Comparison of ENCODE assay signal across 8 cellular contexts in the genomic region with DNA sequence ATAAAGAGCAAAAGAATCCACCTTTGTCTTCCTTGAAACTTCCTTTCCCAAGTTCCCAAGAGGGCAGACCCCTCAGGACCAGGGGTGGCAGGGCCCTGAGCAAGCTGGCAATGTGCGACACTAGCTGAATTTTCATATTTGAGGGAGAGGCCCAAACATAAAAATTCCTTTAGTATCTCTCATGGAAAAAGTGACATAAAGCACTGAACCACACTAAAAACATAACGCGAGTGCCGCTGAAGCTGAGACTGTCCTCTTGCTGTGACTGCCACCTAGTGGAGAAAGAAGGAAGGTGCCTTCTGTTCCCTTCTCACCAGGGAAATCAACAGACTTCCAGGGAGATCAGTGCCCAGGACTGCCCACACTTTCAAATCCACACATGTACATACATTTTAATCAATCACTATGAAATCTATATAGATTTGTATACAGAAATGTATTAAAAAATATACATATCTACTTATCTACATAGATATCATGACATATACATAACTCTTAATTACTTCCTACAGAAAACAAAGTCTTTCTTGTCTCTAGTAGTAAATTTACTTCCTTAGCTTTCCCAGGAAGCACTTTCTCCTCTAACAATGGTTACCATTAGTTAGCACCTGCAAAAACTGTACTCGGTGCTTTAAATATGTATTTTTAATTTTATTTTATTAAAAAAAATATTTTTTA. TPM values are rescaled to one million over a fixed set of nuclear protein-coding genes. Genes with fewer than 3 reads are reported as not detected.
A peak's percentile ranks its signal among the peaks of the same experiment; 100 is the strongest.
DNase-seq lines count a peak whose midpoint lies in the region; ATAC-seq and TF ChIP-seq lines count a peak whose summit lies in the region.

No MANE protein-coding gene starts in this region.

- ATAC-seq in HG02759 (IDR thresholded peaks at IDR 0.05; ENCODE audit: unreplicated experiment): no peak

- peak overlapping the region; percentile 85 to 90 for H3K27ac ChIP-seq in breast epithelium

- H3K36me3 ChIP-seq in breast epithelium: no peaks in the 10 kb centered on the region

- H3K27me3 ChIP-seq in breast epithelium: no peaks in the 10 kb centered on the region

- H3K4me1 ChIP-seq in breast epithelium: no peaks in the 10 kb centered on the region

- intact Hi-C loops in breast epithelium (cut with DNase I; ENCODE audit: low total_unique reads): loop anchor here (10.0 kb wide), 2 partner anchors 139 to 239 kb away; a partner anchor contains a TSS

- no peak for TF ChIP-seq POLR2A in breast epithelium (IDR thresholded peaks at IDR 0.05)

- H3K9me3 ChIP-seq in breast epithelium: no peaks in the 10 kb centered on the region

- TF ChIP-seq CTCF in HFF-Myc (IDR thresholded peaks at IDR 0.05; ENCODE audit: low read depth, low read length, missing control alignments) (peak; percentile 93), WI38 (IDR thresholded peaks at IDR 0.05; ENCODE audit: low read depth, low read length) (peak; percentile 86), breast epithelium (IDR thresholded peaks at IDR 0.05) (peak; percentile 92 to 99 (median 95))

- H3K4me3 ChIP-seq in HFF-Myc (replicated peaks; ENCODE audit: low read depth, low read length): no peak overlapping the region
- no peak overlapping the region for H3K4me3 ChIP-seq in WI38 (ENCODE audit: low read depth, low read length)
- H3K4me3 ChIP-seq in breast epithelium: no peak overlapping the region

- DNase-seq in CMK (ENCODE audit: low read depth): peak; percentile 59
- peak; percentile 82 for DNase-seq in HFF-Myc (ENCODE audit: extremely low read depth, low read depth)
- peak; percentile 90 for DNase-seq in NCI-H2171 treated with DMSO at 0.1 percent for 48 hours (lab: John Stamatoyannopoulos, UW)
- DNase-seq in breast epithelium (ENCODE audit: low spot score in 2 of 2): peak in 1 of 2 donors; percentile 83
- DNase-seq in inferior parietal cortex (ENCODE audit: extremely low spot score): peak; percentile 96
- DNase-seq in smooth muscle cell of the brain vasculature (ENCODE audit: low read depth, low spot score): peak; percentile 83

RNA-seq across cellular contexts. Expression of a gene that starts 53.8 kb away (rescaled TPM):
- total RNA-seq in breast epithelium: 10 to 100 TPM; 13.3 to 15.4 (median 13.8) TPM
